Comparison of ENCODE assay signal across 19 cellular contexts in genomic region chr5:142225141-142225540, GRCh38.
DNase-seq lines count a peak whose midpoint lies in the region; ATAC-seq, FAIRE-seq and TF ChIP-seq lines count a peak whose summit lies in the region.
"Had no signal": no experiment of that assay in that cellular context is flagged by ENCODE, and none has a peak within 500 bp of the region (broad histone marks: within the 10 kb centered on the region; RNA-seq: fewer than 3 reads in every experiment).

No MANE protein-coding gene starts in this region.

- TF ChIP-seq RAD21 in HepG2 (CRISPR knock-in tag; IDR thresholded peaks at IDR 0.05): no peak

- POLR2A ChIA-PET in HepG2 (lab: Yijun Ruan, JAX): no interaction called here
- POLR2A ChIA-PET in WTC11 (lab: Charles Lee): no interaction called here

- H3K23ac ChIP-seq in mesendoderm (ENCODE audit: low read length): no peak overlapping the region

- WGBS in HepG2 (ENCODE audit: low lambda C conversion rate): 66% methylated on average over 7 of the region's 8 CpGs
- WGBS in right lobe of liver (ENCODE audit: insufficient coverage, low coverage, low lambda C conversion rate, missing lambda C conversion rate): no CpG with 5 or more reads among the region's 8 CpGs
- no CpG with 5 or more reads among the region's 8 CpGs for WGBS in mesendoderm (ENCODE audit: extremely low coverage, insufficient coverage, low lambda C conversion rate)
- WGBS in adrenal gland, 4 donors: 89 to 96% (median 94%) methylated on average over 8 of the region's 8 CpGs
- WGBS in thyroid gland, 2 donors: 97% methylated on average over 8 of the region's 8 CpGs

- BruUV-seq in HepG2 (replicated peaks; lab: Mats Ljungman, UMichigan): no TSS peak

- H3K18ac ChIP-seq in mesendoderm (ENCODE audit: low read length): no peak overlapping the region

- H4K8ac ChIP-seq in mesendoderm (ENCODE audit: low read depth, low read length): no peak overlapping the region

- no peak overlapping the region for H2BK120ac ChIP-seq in mesendoderm (ENCODE audit: low read depth, low read length)

- H3K4me3 Mint-ChIP-seq in WTC11: no peak overlapping the region
- H3K4me3 Mint-ChIP-seq: CD4-positive, alpha-beta memory T cell; H9 had no signal

- H3K9ac ChIP-seq in HepG2 (ENCODE audit: insufficient read depth, low read depth, low read length): no peak overlapping the region
- H3K9ac ChIP-seq in mesendoderm (ENCODE audit: low read length): no peak overlapping the region
- H3K9ac ChIP-seq: GM23248 had no signal

- no peak overlapping the region for H4K5ac ChIP-seq in mesendoderm (ENCODE audit: low read length)

- CTCF ChIA-PET in HepG2 (lab: Yijun Ruan, JAX; ENCODE audit: low intra/inter-chr PET ratio, low total read pairs): no interaction called here
- CTCF ChIA-PET in WTC11 (lab: Charles Lee): no interaction called here

- H3K4me1 Mint-ChIP-seq in WTC11: peaks cover 52% of the 10 kb centered on the region

- H3K4ac ChIP-seq in mesendoderm (ENCODE audit: low read depth, low read length): no peak overlapping the region

- no peak overlapping the region for H2AK5ac ChIP-seq in mesendoderm (ENCODE audit: low read length)

- H3K9me3 Mint-ChIP-seq in WTC11: peaks cover 4% of the 10 kb centered on the region; the same call in 1 of the 2 replicates

- ATAC-seq in HepG2: no peak
- ATAC-seq in right lobe of liver: no peak
- no peak for ATAC-seq in WTC11
- no peak for ATAC-seq in GM18868 (IDR thresholded peaks at IDR 0.05; ENCODE audit: unreplicated experiment)
- ATAC-seq in GM18858 (IDR thresholded peaks at IDR 0.05; ENCODE audit: unreplicated experiment): no peak

- H3K9me3 ChIP-seq in HepG2 (ENCODE audit: low read length): no peaks in the 10 kb centered on the region
- H3K9me3 ChIP-seq in right lobe of liver: no peaks in the 10 kb centered on the region
- H3K9me3 ChIP-seq in adrenal gland (replicated peaks in 1 of 3): no peaks in the 10 kb centered on the region
- H3K9me3 ChIP-seq in thyroid gland: no peaks in the 10 kb centered on the region
- H3K9me3 ChIP-seq: BE2C had no signal

- TF ChIP-seq EP300 in HepG2 (IDR thresholded peaks at IDR 0.05; ENCODE audit: low read depth in 2 of 2, low read length in 2 of 2) (no peak), HepG2 (CRISPR knock-in tag; IDR thresholded peaks at IDR 0.05; ENCODE audit: borderline replicate concordance) (no peak)

- H2BK5ac ChIP-seq in mesendoderm (ENCODE audit: low read length): no peak overlapping the region

- TF ChIP-seq CTCF in HepG2 (CRISPR knock-in tag; IDR thresholded peaks at IDR 0.05): no peak
- TF ChIP-seq CTCF in right lobe of liver (IDR thresholded peaks at IDR 0.05): no peak
- no peak for TF ChIP-seq CTCF in WTC11 (IDR thresholded peaks at IDR 0.05)
- no peak for TF ChIP-seq CTCF in adrenal gland (IDR thresholded peaks at IDR 0.05)
- TF ChIP-seq CTCF in thyroid gland (IDR thresholded peaks at IDR 0.05): no peak

- no peaks in the 10 kb centered on the region for H3K79me2 ChIP-seq in HepG2 (ENCODE audit: insufficient read depth, low read length)
- H3K79me2 ChIP-seq in mesendoderm (ENCODE audit: control insufficient read depth, insufficient read depth, low read length): no peaks in the 10 kb centered on the region

- no peaks in the 10 kb centered on the region for H3K79me1 ChIP-seq in mesendoderm (ENCODE audit: low read length)

- in situ Hi-C loops in HepG2 (cut with HindIII; ENCODE audit: extremely low pct_ligation_motif_present, low pct_unique_long_range_greater_than_20kb): no loop called here

- intact Hi-C loops in HepG2 (cut with micrococcal nuclease; ENCODE audit: unreplicated experiment) (no loop called here), right lobe of liver (cut with DNase I) (no loop called here), adrenal gland (cut with DNase I) (no loop called here), thyroid gland (cut with DNase I) (no loop called here)

- DNase-seq in HepG2 (ENCODE audit: low spot score): no peak
- DNase-seq in right lobe of liver: no peak
- DNase-seq in WTC11 (ENCODE audit: low spot score): no peak
- DNase-seq in mesendoderm: peak; percentile 77
- DNase-seq in adrenal gland: no peak
- no peak for DNase-seq in thyroid gland
- DNase-seq: ACHN; BE2C; CD4-positive, alpha-beta memory T cell; DMS79 treated with DMSO at 0.1 percent for 48 hours; GF-D8; GM23248; H9; KG1 had no signal

- no peak for TF ChIP-seq POLR2A in HepG2 (IDR thresholded peaks at IDR 0.05; ENCODE audit: insufficient read depth in 1 of 2, low read depth in 2 of 2, low read length in 2 of 2)
- TF ChIP-seq POLR2A in right lobe of liver (IDR thresholded peaks at IDR 0.05): no peak
- no peak for TF ChIP-seq POLR2A in adrenal gland (IDR thresholded peaks at IDR 0.05)
- no peak for TF ChIP-seq POLR2A in thyroid gland (IDR thresholded peaks at IDR 0.05)

- no peak for FAIRE-seq in HepG2 (lab: Jason Lieb, UNC)
- FAIRE-seq: A204.1, GM19239 had no signal

- H4K20me1 ChIP-seq in HepG2 (ENCODE audit: insufficient read depth, low read length): no peaks in the 10 kb centered on the region

- H2AFZ ChIP-seq in HepG2 (ENCODE audit: low read length): no peak overlapping the region
- H2AFZ ChIP-seq: GM23248 had no signal

- no peaks in the 10 kb centered on the region; the same call in 1 of the 2 replicates for H3K27me3 Mint-ChIP-seq in WTC11 (ENCODE audit: low read depth)
- H3K27me3 Mint-ChIP-seq: CD4-positive, alpha-beta memory T cell had no signal

- H3K27ac Mint-ChIP-seq in WTC11: no peak overlapping the region

- H3K4me2 ChIP-seq in HepG2 (ENCODE audit: low read depth, low read length) (no peak overlapping the region), mesendoderm (ENCODE audit: low read length) (no peak overlapping the region)

- no peak overlapping the region for H3K4me3 ChIP-seq in HepG2 (replicated peaks in 1 of 3; ENCODE audit: insufficient read depth in 1 of 3, low read depth in 2 of 3, low read length in 3 of 3)
- H3K4me3 ChIP-seq in right lobe of liver: no peak overlapping the region
- no peak overlapping the region for H3K4me3 ChIP-seq in mesendoderm (ENCODE audit: low read length)
- H3K4me3 ChIP-seq in adrenal gland: no peak overlapping the region
- no peak overlapping the region for H3K4me3 ChIP-seq in thyroid gland (replicated peaks in 1 of 3)
- H3K4me3 ChIP-seq: GM23248 had no signal

- H3K36me3 Mint-ChIP-seq in WTC11: no peaks in the 10 kb centered on the region
- H3K36me3 Mint-ChIP-seq: CD4-positive, alpha-beta memory T cell had no signal

- peak overlapping the region; percentile 77 for H3K56ac ChIP-seq in mesendoderm (ENCODE audit: low read length)

- no peak overlapping the region for H3K27ac ChIP-seq in HepG2 (ENCODE audit: extremely low read length, insufficient read depth, low read length)
- H3K27ac ChIP-seq in right lobe of liver: no peak overlapping the region
- no peak overlapping the region for H3K27ac ChIP-seq in mesendoderm (ENCODE audit: low read depth, low read length)
- H3K27ac ChIP-seq in adrenal gland: no peak overlapping the region
- H3K27ac ChIP-seq in thyroid gland: no peak overlapping the region
- H3K27ac ChIP-seq: C4-2B, GM23248 had no signal

- H3K36me3 ChIP-seq in HepG2 (replicated peaks in 1 of 2; ENCODE audit: control insufficient read depth in 1 of 2, insufficient read depth in 2 of 2, low read length in 2 of 2) (no peaks in the 10 kb centered on the region), right lobe of liver (no peaks in the 10 kb centered on the region), mesendoderm (ENCODE audit: control insufficient read depth, insufficient read depth, low read length) (no peaks in the 10 kb centered on the region), adrenal gland (replicated peaks in 1 of 2) (no peaks in the 10 kb centered on the region), thyroid gland (no peaks in the 10 kb centered on the region)
- H3K36me3 ChIP-seq: BE2C had no signal

- H3K27me3 ChIP-seq in HepG2 (ENCODE audit: control insufficient read depth in 1 of 2, insufficient read depth in 2 of 2, low read length in 2 of 2) (no peaks in the 10 kb centered on the region; a peak in 1 of 5 replicates), right lobe of liver (no peaks in the 10 kb centered on the region), mesendoderm (ENCODE audit: insufficient read depth, low read length, poor library complexity) (no peaks in the 10 kb centered on the region), adrenal gland (no peaks in the 10 kb centered on the region), thyroid gland (no peaks in the 10 kb centered on the region)
- H3K27me3 ChIP-seq: BE2C had no signal

- no peak overlapping the region for H2BK15ac ChIP-seq in mesendoderm (replicated peaks; ENCODE audit: low read depth)

- peaks cover 49% of the 10 kb centered on the region for H3K4me1 ChIP-seq in HepG2 (ENCODE audit: insufficient read depth, low read length)
- H3K4me1 ChIP-seq in right lobe of liver: no peaks in the 10 kb centered on the region
- H3K4me1 ChIP-seq in mesendoderm (ENCODE audit: control insufficient read depth, low read depth, low read length): peaks cover 10% of the 10 kb centered on the region
- H3K4me1 ChIP-seq in adrenal gland (replicated peaks in 1 of 2): peaks cover 0 to 15% of the 10 kb centered on the region in 2 donors
- H3K4me1 ChIP-seq in thyroid gland: no peaks in the 10 kb centered on the region

TF ChIP-seq in HepG2, 621 proteins besides CTCF, POLR2A, EP300 and RAD21:
- TF ChIP-seq ZNF121 (CRISPR knock-in tag; IDR thresholded peaks at IDR 0.05) (peak; percentile 50; the same call in 1 of the 2 replicates), MED13 (CRISPR knock-in tag; IDR thresholded peaks at IDR 0.05) (no peak)

TF ChIP-seq in WTC11, 78 proteins besides CTCF, POLR2A, EP300 and RAD21 (continues in another document):
- TF ChIP-seq PREB (CRISPR knock-in tag; IDR thresholded peaks at IDR 0.05; ENCODE audit: borderline replicate concordance) (no peak), E2F1 (CRISPR knock-in tag; IDR thresholded peaks at IDR 0.05) (no peak), NR2C2 (CRISPR knock-in tag; IDR thresholded peaks at IDR 0.05) (no peak), ZNF263 (CRISPR knock-in tag; IDR thresholded peaks at IDR 0.05; ENCODE audit: low read depth) (no peak)

Comparison
In these comparisons a context has a peak if more than half of its experiments do, and no peak if none do; other contexts are left out.
1. Of the 50 proteins assayed by ChIP-seq in both HepG2 and WTC11: peak only in HepG2: none; only in WTC11: none; in both: ZNF121; in neither: 49.